In genomic region chr17:75589017-75589918, GRCh38 we compare ENCODE assay signal across 8 cellular contexts. TPM values are rescaled to one million over a fixed set of nuclear protein-coding genes. Genes with fewer than 3 reads are reported as not detected.
DNase-seq lines count a peak whose midpoint lies in the region; ATAC-seq, FAIRE-seq and TF ChIP-seq lines count a peak whose summit lies in the region.

No MANE protein-coding gene starts in this region.

- TF ChIP-seq CTCF in GM12864 (IDR thresholded peaks at IDR 0.05; ENCODE audit: low read depth, low read length, missing control alignments) (peak; percentile 54), astrocyte (IDR thresholded peaks at IDR 0.05; ENCODE audit: insufficient read depth, low read depth, low read length) (no peak), hepatocyte (IDR thresholded peaks at IDR 0.05; ENCODE audit: poor library complexity) (peak; percentile 54)

- H3K4me2 ChIP-seq in astrocyte (ENCODE audit: low read length) = peak overlapping the region; percentile 81
- H3K4me2 ChIP-seq in hepatocyte = peak overlapping the region; percentile 93

- peak overlapping the region; percentile 31 for H3K9ac ChIP-seq in astrocyte (ENCODE audit: low read length)

- no peak for FAIRE-seq in astrocyte (lab: Jason Lieb, UNC)

- H4K20me1 ChIP-seq in astrocyte (ENCODE audit: insufficient read depth, low read length) = no peaks in the 10 kb centered on the region
- no peaks in the 10 kb centered on the region for H4K20me1 ChIP-seq in hepatocyte (ENCODE audit: insufficient read depth, poor library complexity, severe bottlenecking)

- H3K27ac ChIP-seq in astrocyte (ENCODE audit: low read depth, low read length) = no peak overlapping the region
- peak overlapping the region; percentile 83 for H3K27ac ChIP-seq in hepatocyte
- peak overlapping the region; percentile 82 for H3K27ac ChIP-seq in urinary bladder (ENCODE audit: low read depth)

- WGBS in hepatocyte (ENCODE audit: low lambda C conversion rate, missing lambda C conversion rate) = 17% methylated on average over 43 of the region's 99 CpGs
- 6% methylated on average over 99 of the region's 99 CpGs for WGBS in urinary bladder

- H3K4me3 Mint-ChIP-seq in astrocyte (ENCODE audit: unreplicated experiment) = peak overlapping the region; percentile 74

- H3K79me2 ChIP-seq in astrocyte (ENCODE audit: insufficient read depth, low read length) (no peaks in the 10 kb centered on the region), hepatocyte (no peaks in the 10 kb centered on the region)

- peaks cover under 1% of the 10 kb centered on the region for H3K4me1 Mint-ChIP-seq in astrocyte (ENCODE audit: low read depth, unreplicated experiment)

- peaks cover 16% of the 10 kb centered on the region for H3K27me3 Mint-ChIP-seq in astrocyte (ENCODE audit: low read depth, unreplicated experiment)

- H3K4me1 ChIP-seq in astrocyte (ENCODE audit: insufficient read depth, low read length) (no peaks in the 10 kb centered on the region), hepatocyte (ENCODE audit: insufficient read depth) (peaks cover 15% of the 10 kb centered on the region), urinary bladder (ENCODE audit: insufficient read depth) (no peaks in the 10 kb centered on the region)

- peaks cover 11% of the 10 kb centered on the region for H3K9me3 Mint-ChIP-seq in astrocyte (ENCODE audit: unreplicated experiment)

- H2AFZ ChIP-seq in astrocyte (ENCODE audit: low read depth, low read length) (peak overlapping the region; percentile 86), hepatocyte (peak overlapping the region; percentile 77)

- H3K27me3 ChIP-seq in astrocyte (ENCODE audit: insufficient read depth, low read length) (peaks cover 14% of the 10 kb centered on the region), hepatocyte (no peaks in the 10 kb centered on the region)

- no peaks in the 10 kb centered on the region for H3K9me2 ChIP-seq in hepatocyte (replicated peaks; ENCODE audit: insufficient read depth)

- DNase-seq in GM12864 (ENCODE audit: low read depth) (peak; percentile 49), NCI-H187 treated with DMSO at 0.1 percent for 48 hours (lab: John Stamatoyannopoulos, UW) (peak; percentile 11), T1000 (lab: John Stamatoyannopoulos, UW) (peak; percentile 86), astrocyte (ENCODE audit: low read depth) (peak; percentile 36), hepatocyte (ENCODE audit: low spot score) (peak; percentile 97), putamen (ENCODE audit: low spot score) (peak; percentile 88)

- H3K4me3 ChIP-seq in GM12864 (ENCODE audit: low read depth, low read length) = peak overlapping the region; percentile 61
- peak overlapping the region; percentile 42 for H3K4me3 ChIP-seq in astrocyte (ENCODE audit: insufficient read depth, low read depth, low read length)
- H3K4me3 ChIP-seq in hepatocyte = peak overlapping the region; percentile 55
- peak overlapping the region; percentile 69 for H3K4me3 ChIP-seq in urinary bladder (ENCODE audit: low read depth, low read length)

- peak; percentile 72 for ATAC-seq in HG02870 (IDR thresholded peaks at IDR 0.05; ENCODE audit: unreplicated experiment)

- H3K36me3 ChIP-seq in astrocyte (ENCODE audit: insufficient read depth, low read length) (no peaks in the 10 kb centered on the region), hepatocyte (replicated peaks; ENCODE audit: insufficient read depth, low read depth) (no peaks in the 10 kb centered on the region), urinary bladder (ENCODE audit: insufficient read depth) (no peaks in the 10 kb centered on the region)

- peaks cover 2% of the 10 kb centered on the region for H3K36me3 Mint-ChIP-seq in astrocyte (ENCODE audit: low read depth, unreplicated experiment)

- no peak overlapping the region for H3K27ac Mint-ChIP-seq in astrocyte (ENCODE audit: unreplicated experiment)

- H3K9me3 ChIP-seq in astrocyte (ENCODE audit: insufficient read depth, low read depth, low read length) = no peaks in the 10 kb centered on the region
- H3K9me3 ChIP-seq in hepatocyte (ENCODE audit: low read depth) = no peaks in the 10 kb centered on the region

RNA-seq across cellular contexts. Expression of gene MYO15B, which starts 1.7 kb away (rescaled TPM):
- total RNA-seq in astrocyte = 3.5 and 6.2 TPM in 2 replicates
- 99.8 and 153 TPM in 2 replicates for total RNA-seq in hepatocyte
- polyA plus RNA-seq in hepatocyte = 124 and 132 TPM in 2 replicates
- 108 TPM for total RNA-seq in urinary bladder
- polyA plus RNA-seq in urinary bladder = 78.1 TPM

RNA-seq across cellular contexts. Expression of gene SMIM5, which starts 44.0 kb away (rescaled TPM):
- total RNA-seq in astrocyte (0.07 TPM in 1 of 2 replicates, not detected in the other), hepatocyte (4.1 and 4.5 TPM in 2 replicates), urinary bladder (4.0 TPM)
- polyA plus RNA-seq in hepatocyte (6.8 and 7.7 TPM in 2 replicates), urinary bladder (3.6 TPM)

Comparison
In these comparisons a context has a peak if more than half of its experiments do, and no peak if none do; other contexts are left out.
1. DNase-seq: peak in every context shown above with its lines; median percentile 97 in hepatocyte; 88 in putamen; 86 in T1000; 49 in GM12864; 36 in astrocyte; 11 in NCI-H187 treated with DMSO at 0.1 percent for 48 hours.
2. RNA of gene MYO15B, which starts 1.7 kb away (total RNA-seq): 99.8 to 153 TPM in hepatocyte and 108 TPM in urinary bladder (single experiment); 3.5 to 6.2 TPM in astrocyte; every median in the first group is over 10 times any median in the second.
3. Peak in every context shown above with its lines, with median percentiles within 50 percentile points of each other: H3K4me3 ChIP-seq.